Comparison of ENCODE assay signal across 1 cellular context in genomic region chr5:68239485-68239884, GRCh38.
TF ChIP-seq lines count a peak whose summit lies in the region.

No MANE protein-coding gene starts in this region.

TF ChIP-seq in HepG2, 621 proteins besides CTCF, POLR2A, EP300 and RAD21 (continued from another document and continues in another):
- TF ChIP-seq AFF4 (CRISPR knock-in tag; IDR thresholded peaks at IDR 0.05), result no peak
- TF ChIP-seq KLF6 (CRISPR knock-in tag; IDR thresholded peaks at IDR 0.05), result peak; percentile 61
- TF ChIP-seq ZHX2 (IDR thresholded peaks at IDR 0.05; ENCODE audit: low read depth), result peak; percentile 80
- no peak for TF ChIP-seq ZHX2 (CRISPR knock-in tag; IDR thresholded peaks at IDR 0.05; ENCODE audit: borderline replicate concordance)
- peak; percentile 73; the same call in 1 of the 2 replicates for TF ChIP-seq KMT2A (CRISPR knock-in tag; IDR thresholded peaks at IDR 0.05)
- TF ChIP-seq ZFAT (CRISPR knock-in tag; conservative IDR thresholded peaks at IDR 0.05), result no peak
- peak; percentile 55; the same call in 1 of the 2 replicates for TF ChIP-seq ATF3 (CRISPR knock-in tag; IDR thresholded peaks at IDR 0.05)
- TF ChIP-seq DZIP1 (CRISPR knock-in tag; IDR thresholded peaks at IDR 0.05), result no peak
- TF ChIP-seq AGO2 (optimal IDR thresholded peaks at IDR 0.05; ENCODE audit: low read depth, low read length), result no peak
- no peak for TF ChIP-seq ZNF367 (CRISPR knock-in tag; IDR thresholded peaks at IDR 0.05; ENCODE audit: borderline replicate concordance)
- TF ChIP-seq RFX5 (IDR thresholded peaks at IDR 0.05; ENCODE audit: low read depth, low read length), result no peak
- peak; percentile 81 for TF ChIP-seq ZNF574 (CRISPR knock-in tag; IDR thresholded peaks at IDR 0.05)
- TF ChIP-seq MATR3 (CRISPR knock-in tag; IDR thresholded peaks at IDR 0.05), result no peak
- peak; percentile 75 for TF ChIP-seq SIX4 (CRISPR knock-in tag; IDR thresholded peaks at IDR 0.05)
- peak; percentile 70 for TF ChIP-seq TBL1XR1 (IDR thresholded peaks at IDR 0.05; ENCODE audit: borderline replicate concordance, low read length, partially characterized antibody)
- no peak for TF ChIP-seq ZNF589 (CRISPR knock-in tag; conservative IDR thresholded peaks at IDR 0.05)
- no peak for TF ChIP-seq RARG (CRISPR knock-in tag; IDR thresholded peaks at IDR 0.05; ENCODE audit: low read depth)
- TF ChIP-seq TRIM24 (CRISPR knock-in tag; IDR thresholded peaks at IDR 0.05), result no peak
- no peak for TF ChIP-seq NR0B2 (CRISPR knock-in tag; IDR thresholded peaks at IDR 0.05)
- TF ChIP-seq ZBTB3 (CRISPR knock-in tag; IDR thresholded peaks at IDR 0.05; ENCODE audit: borderline replicate concordance, low read depth), result no peak
- peak; percentile 37 for TF ChIP-seq STAG1 (CRISPR knock-in tag; IDR thresholded peaks at IDR 0.05)
- no peak for TF ChIP-seq ZNF563 (CRISPR knock-in tag; IDR thresholded peaks at IDR 0.05)
- TF ChIP-seq ZIK1 (CRISPR knock-in tag; IDR thresholded peaks at IDR 0.05; ENCODE audit: borderline replicate concordance, low read depth), result no peak
- no peak for TF ChIP-seq HOXA7 (CRISPR knock-in tag; IDR thresholded peaks at IDR 0.05)
- peak in 1 of 2 experiments; percentile 26; a peak in 1 of 4 replicates for TF ChIP-seq REST (IDR thresholded peaks at IDR 0.05; ENCODE audit: borderline replicate concordance in 1 of 2, low read depth in 1 of 2, low read length in 2 of 2)
- peak; percentile 90 for TF ChIP-seq NR2C2 (CRISPR knock-in tag; IDR thresholded peaks at IDR 0.05; ENCODE audit: borderline replicate concordance)
- TF ChIP-seq ZNF740 (CRISPR knock-in tag; IDR thresholded peaks at IDR 0.05), result no peak
- TF ChIP-seq MTF1 (CRISPR knock-in tag; IDR thresholded peaks at IDR 0.05), result no peak
- TF ChIP-seq IRF1 (CRISPR knock-in tag; IDR thresholded peaks at IDR 0.05; ENCODE audit: low read depth), result no peak
- TF ChIP-seq ZBTB20 (CRISPR knock-in tag; IDR thresholded peaks at IDR 0.05; ENCODE audit: borderline replicate concordance, low read depth), result peak; percentile 82; the same call in 1 of the 2 replicates
- TF ChIP-seq NKX3-1 (CRISPR knock-in tag; IDR thresholded peaks at IDR 0.05), result no peak
- TF ChIP-seq PHF20 (CRISPR knock-in tag; IDR thresholded peaks at IDR 0.05), result no peak
- TF ChIP-seq U2AF1 (optimal IDR thresholded peaks at IDR 0.05; ENCODE audit: low read depth, low read length), result no peak
- no peak for TF ChIP-seq CREB3 (CRISPR knock-in tag; IDR thresholded peaks at IDR 0.05)
- TF ChIP-seq RFX3 (CRISPR knock-in tag; IDR thresholded peaks at IDR 0.05), result no peak
- peak; percentile 92 for TF ChIP-seq BCL6 (CRISPR knock-in tag; IDR thresholded peaks at IDR 0.05)
- no peak for TF ChIP-seq NONO (IDR thresholded peaks at IDR 0.05)
- peak; percentile 62; the same call in 1 of the 2 replicates for TF ChIP-seq NONO (CRISPR knock-in tag; conservative IDR thresholded peaks at IDR 0.05)
